In the genomic region with DNA sequence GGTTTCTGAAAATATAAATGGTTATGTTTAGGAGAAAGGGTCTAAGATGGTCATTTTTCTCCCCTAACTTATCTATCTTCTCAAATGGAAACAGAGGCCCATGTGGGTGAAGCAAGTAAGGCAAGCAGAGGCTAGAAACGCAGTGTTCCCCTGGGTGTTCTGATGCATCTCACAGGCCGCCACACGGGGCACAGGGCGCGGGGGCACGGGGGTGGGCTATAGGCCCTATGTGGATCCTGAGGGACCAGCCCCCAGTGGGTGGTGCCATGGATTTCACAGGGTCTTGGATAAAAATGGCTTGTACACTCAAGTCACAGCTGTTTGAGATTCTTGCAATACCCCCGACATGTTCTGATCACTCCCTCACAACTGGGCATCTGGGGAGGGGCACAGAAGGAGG, we compare ENCODE assay signal across 18 cellular contexts. TPM values are rescaled to one million over a fixed set of nuclear protein-coding genes. Genes with fewer than 3 reads are reported as not detected.
DNase-seq lines count a peak whose midpoint lies in the region; ATAC-seq, FAIRE-seq and TF ChIP-seq lines count a peak whose summit lies in the region.
"Had no signal": no experiment of that assay in that cellular context is flagged by ENCODE, and none has a peak within 500 bp of the region (broad histone marks: within the 10 kb centered on the region; RNA-seq: fewer than 3 reads in every experiment).

No MANE protein-coding gene starts in this region.

- TF ChIP-seq CTCF in DND-41 (IDR thresholded peaks at IDR 0.05; ENCODE audit: borderline replicate concordance, extremely low read depth, low read length, poor library complexity, severe bottlenecking) = no peak
- TF ChIP-seq CTCF in astrocyte (IDR thresholded peaks at IDR 0.05; ENCODE audit: insufficient read depth, low read depth, low read length) = no peak
- TF ChIP-seq CTCF in kidney (IDR thresholded peaks at IDR 0.05; ENCODE audit: borderline replicate concordance, extremely low read depth, insufficient read depth) = no peak
- no peak for TF ChIP-seq CTCF in smooth muscle cell (IDR thresholded peaks at IDR 0.05; ENCODE audit: borderline replicate concordance, insufficient read depth, poor library complexity, severe bottlenecking)

- H3K4me2 ChIP-seq in DND-41 (ENCODE audit: insufficient read depth, low read length) = no peak overlapping the region
- peak overlapping the region; percentile 47 for H3K4me2 ChIP-seq in astrocyte (ENCODE audit: low read length)
- no peak overlapping the region for H3K4me2 ChIP-seq in smooth muscle cell

- no peaks in the 10 kb centered on the region for H3K4me1 ChIP-seq in DND-41 (ENCODE audit: insufficient read depth, low read length)
- peaks cover 79% of the 10 kb centered on the region for H3K4me1 ChIP-seq in astrocyte (ENCODE audit: insufficient read depth, low read length)
- peaks cover 8 to 27% of the 10 kb centered on the region in 2 donors for H3K4me1 ChIP-seq in kidney (ENCODE audit: control insufficient read depth in 1 of 2, insufficient read depth in 1 of 2, low read depth in 1 of 2, low read length in 2 of 2)
- H3K4me1 ChIP-seq in smooth muscle cell (ENCODE audit: low read depth) = peaks cover 29% of the 10 kb centered on the region

- peaks cover 81% of the 10 kb centered on the region for H3K4me1 Mint-ChIP-seq in astrocyte (ENCODE audit: low read depth, unreplicated experiment)
- H3K4me1 Mint-ChIP-seq: B cell had no signal

- H3K4me3 Mint-ChIP-seq in astrocyte (ENCODE audit: unreplicated experiment) = peak overlapping the region; percentile 12
- H3K4me3 Mint-ChIP-seq: B cell; T-helper 2 cell treated with Interferon-gamma antibody and Interleukin-4, amounts not matched to agents 5 μg/mL and 100 μg/mL, for 36 hours had no signal

- peak overlapping the region; percentile 83 for H3K27ac Mint-ChIP-seq in astrocyte (ENCODE audit: unreplicated experiment)
- H3K27ac Mint-ChIP-seq: B cell; naive B cell; T-helper 2 cell treated with Interferon-gamma antibody and Interleukin-4, amounts not matched to agents 5 μg/mL and 100 μg/mL, for 36 hours had no signal

- H3K79me2 ChIP-seq in DND-41 (ENCODE audit: insufficient read depth, low read length) (peaks cover 94% of the 10 kb centered on the region), astrocyte (ENCODE audit: insufficient read depth, low read length) (peaks cover 100% of the 10 kb centered on the region), smooth muscle cell (ENCODE audit: low read depth) (peaks cover 100% of the 10 kb centered on the region)

- no peaks in the 10 kb centered on the region for H3K9me3 Mint-ChIP-seq in astrocyte (ENCODE audit: unreplicated experiment)
- H3K9me3 Mint-ChIP-seq: naive B cell; T-helper 2 cell treated with Interferon-gamma antibody and Interleukin-4, amounts not matched to agents 5 μg/mL and 100 μg/mL, for 36 hours had no signal

- H4K20me1 ChIP-seq in DND-41 (ENCODE audit: insufficient read depth, low read length) = peaks cover 76% of the 10 kb centered on the region
- peaks cover 100% of the 10 kb centered on the region for H4K20me1 ChIP-seq in astrocyte (ENCODE audit: insufficient read depth, low read length)
- peaks cover 100% of the 10 kb centered on the region for H4K20me1 ChIP-seq in smooth muscle cell (ENCODE audit: low read depth)

- H3K9ac ChIP-seq in DND-41 (ENCODE audit: low read depth, low read length) (no peak overlapping the region), astrocyte (ENCODE audit: low read length) (peak overlapping the region; percentile 53), kidney (ENCODE audit: low read length in 2 of 2) (no peak overlapping the region), smooth muscle cell (ENCODE audit: low read depth) (no peak overlapping the region)

- H3K36me3 ChIP-seq in DND-41 (ENCODE audit: insufficient read depth, low read length) = peaks cover 10% of the 10 kb centered on the region
- peaks cover 42% of the 10 kb centered on the region for H3K36me3 ChIP-seq in astrocyte (ENCODE audit: insufficient read depth, low read length)
- no peaks in the 10 kb centered on the region for H3K36me3 ChIP-seq in kidney (ENCODE audit: control insufficient read depth in 1 of 2, insufficient read depth in 2 of 2, low read length in 2 of 2)
- H3K36me3 ChIP-seq in smooth muscle cell (ENCODE audit: low read depth) = no peaks in the 10 kb centered on the region

- 95% methylated on average over 6 of the region's 7 CpGs for WGBS in smooth muscle cell (ENCODE audit: low lambda C conversion rate)

- H2AFZ ChIP-seq in DND-41 (ENCODE audit: low read depth, low read length) (no peak overlapping the region), astrocyte (ENCODE audit: low read depth, low read length) (no peak overlapping the region), smooth muscle cell (ENCODE audit: low read depth) (no peak overlapping the region)

- no peak overlapping the region for H3K27ac ChIP-seq in DND-41 (ENCODE audit: low read length)
- H3K27ac ChIP-seq in astrocyte (ENCODE audit: low read depth, low read length) = peak overlapping the region; percentile 72
- no peak overlapping the region for H3K27ac ChIP-seq in kidney (ENCODE audit: low read depth in 2 of 2, low read length in 2 of 2)
- H3K27ac ChIP-seq in smooth muscle cell (ENCODE audit: low read depth) = peak overlapping the region; percentile 96
- H3K27ac ChIP-seq: brain microvascular endothelial cell had no signal

- H3K9me3 ChIP-seq in DND-41 (ENCODE audit: insufficient read depth, low read length, severe bottlenecking) (no peaks in the 10 kb centered on the region), astrocyte (ENCODE audit: insufficient read depth, low read depth, low read length) (no peaks in the 10 kb centered on the region), kidney (ENCODE audit: control insufficient read depth in 1 of 2, low read length in 2 of 2) (no peaks in the 10 kb centered on the region), smooth muscle cell (replicated peaks; ENCODE audit: low read depth) (no peaks in the 10 kb centered on the region)

- DNase-seq in DND-41 = no peak
- DNase-seq in astrocyte (ENCODE audit: low read depth) = no peak
- peak; percentile 49 for DNase-seq in kidney
- no peak for DNase-seq in smooth muscle cell (lab: John Stamatoyannopoulos, UW; ENCODE audit: unreplicated experiment)
- no peak for DNase-seq in pons (ENCODE audit: low spot score)
- DNase-seq in LoVo (ENCODE audit: low spot score) = no peak
- DNase-seq in HK-2 (ENCODE audit: unreplicated experiment) = no peak
- DNase-seq: activated CD8-positive, alpha-beta memory T cell treated with anti-CD3 and anti-CD28 coated beads, Interleukin-2, amount 50 U/mL, for 4 hours; activated naive CD4-positive, alpha-beta T cell treated with Interleukin-2 at 50 U/mL for 16 hours; brain microvascular endothelial cell; DMS153; naive B cell; NCI-H2029 treated with DMSO at 0.1 percent for 48 hours; NCI-H510A had no signal

- ATAC-seq in DND-41 (ENCODE audit: insufficient read depth, low read depth) = peak; percentile 40; the same call in 1 of the 3 replicates
- ATAC-seq in HG03135 (IDR thresholded peaks at IDR 0.05; ENCODE audit: unreplicated experiment) = no peak
- ATAC-seq: activated CD4-positive, CD25-positive, alpha-beta regulatory T cell treated with anti-CD3 and anti-CD28 coated beads, Interleukin-2, amount 50 U/mL, for 24 hours had no signal

- H3F3A ChIP-seq in smooth muscle cell (ENCODE audit: low read depth) = peaks cover 57% of the 10 kb centered on the region

- H3K27me3 ChIP-seq in DND-41 (ENCODE audit: insufficient read depth, low read length, poor library complexity) = no peaks in the 10 kb centered on the region
- H3K27me3 ChIP-seq in astrocyte (ENCODE audit: insufficient read depth, low read length) = no peaks in the 10 kb centered on the region
- no peaks in the 10 kb centered on the region for H3K27me3 ChIP-seq in smooth muscle cell (ENCODE audit: low read depth)
- H3K27me3 ChIP-seq: brain microvascular endothelial cell had no signal

- no peaks in the 10 kb centered on the region for H3K27me3 Mint-ChIP-seq in astrocyte (ENCODE audit: low read depth, unreplicated experiment)

- H3K4me3 ChIP-seq in DND-41 (ENCODE audit: low read depth in 1 of 2, low read length in 2 of 2) = no peak overlapping the region
- no peak overlapping the region for H3K4me3 ChIP-seq in astrocyte (ENCODE audit: insufficient read depth, low read depth, low read length)
- H3K4me3 ChIP-seq in kidney (ENCODE audit: low read length in 2 of 2) = no peak overlapping the region
- no peak overlapping the region for H3K4me3 ChIP-seq in smooth muscle cell

- peaks cover 26% of the 10 kb centered on the region for H3K36me3 Mint-ChIP-seq in astrocyte (ENCODE audit: low read depth, unreplicated experiment)

- intact Hi-C loops in kidney (cut with DNase I) = no loop called here

- FAIRE-seq in astrocyte (lab: Jason Lieb, UNC) (no peak), kidney (lab: Jason Lieb, UNC) (no peak)

RNA-seq across cellular contexts. Expression of a gene that starts 17.7 kb away (rescaled TPM):
- total RNA-seq in astrocyte (1,163 and 1,186 TPM in 2 replicates), kidney (184 TPM), smooth muscle cell (361 and 422 TPM in 2 replicates)
- polyA plus RNA-seq in kidney (ENCODE audit: insufficient read depth, low read depth, low replicate concordance) (20.1 TPM), smooth muscle cell (741 and 806 TPM in 2 replicates)

Comparison
In these comparisons a context has a peak if more than half of its experiments do, and no peak if none do; other contexts are left out.
1. H3K27ac ChIP-seq: peak in astrocyte (single experiment) and smooth muscle cell (single experiment); none in DND-41 (single experiment) and kidney (0 of 2).